In the genomic region with DNA sequence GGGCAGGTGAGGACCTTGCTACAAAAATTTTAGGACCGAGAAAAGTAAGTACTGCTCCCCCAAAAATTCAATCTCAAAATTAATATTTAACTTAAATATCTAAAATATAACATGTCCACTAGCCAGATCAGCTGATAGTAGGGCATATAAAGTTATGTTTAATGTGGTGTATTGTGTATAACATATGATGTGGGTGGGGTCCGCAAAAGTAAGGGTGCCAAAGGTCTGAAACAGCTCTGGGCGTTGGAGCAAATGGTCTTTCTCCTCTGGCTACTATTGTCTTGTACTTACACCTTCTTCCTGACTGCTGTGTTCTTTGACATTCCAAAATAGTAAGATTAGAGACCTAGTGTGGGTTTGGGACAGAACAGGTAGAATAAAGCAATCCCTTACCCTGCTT, we compare ENCODE assay signal across 10 cellular contexts. TPM values are rescaled to one million over a fixed set of nuclear protein-coding genes. Genes with fewer than 3 reads are reported as not detected.
"Had no signal": no experiment of that assay in that cellular context is flagged by ENCODE, and none has a peak within 500 bp of the region (broad histone marks: within the 10 kb centered on the region; RNA-seq: fewer than 3 reads in every experiment).

No MANE protein-coding gene starts in this region.

- H3K4me3 Mint-ChIP-seq: HFFc6, IgD-negative memory B cell had no signal

- H3K9me3 ChIP-seq: HAP-1 had no signal

- ATAC-seq: HCT116, HepG2 had no signal

- DNase-seq: GM23248, GOT3, H7, HFFc6 had no signal

- H3K27ac ChIP-seq: GM23248, HL-60 had no signal

- H3K4me3 ChIP-seq: GM23248, HAP-1 had no signal

- H3K36me3 Mint-ChIP-seq: IgD-negative memory B cell had no signal

- H3K27ac Mint-ChIP-seq: HFFc6, IgD-negative memory B cell had no signal

- H3K9me3 Mint-ChIP-seq: HFFc6, IgD-negative memory B cell had no signal

- H3K36me3 ChIP-seq: HAP-1 had no signal

- H3K4me1 ChIP-seq: HAP-1 had no signal

RNA-seq across cellular contexts. Expression of a gene that starts 41.2 kb away (rescaled TPM):
- total RNA-seq: H7, HepG2, HT1080 had no signal
- polyA plus RNA-seq: HepG2, IgD-negative memory B cell had no signal
